ENCODE assay signal across 16 cellular contexts in the genomic region with DNA sequence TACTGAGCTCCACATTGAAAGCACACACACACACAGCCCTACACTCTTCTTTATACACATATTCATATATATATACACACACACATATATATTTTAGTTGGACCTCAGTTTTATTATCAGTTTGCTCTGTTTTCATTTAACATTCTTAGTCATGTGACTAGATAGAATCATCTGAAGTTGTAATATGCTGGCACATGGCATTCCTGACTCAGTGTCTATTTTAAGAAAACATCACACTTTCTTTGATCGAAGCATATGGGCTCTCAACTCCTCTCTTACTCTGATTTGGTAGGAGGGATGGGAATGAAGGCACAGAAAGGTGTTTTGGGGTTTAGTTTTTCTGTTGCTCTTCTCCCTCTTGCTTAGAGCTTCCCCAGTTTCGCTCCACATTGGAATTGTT. TPM values are rescaled to one million over a fixed set of nuclear protein-coding genes. Genes with fewer than 3 reads are reported as not detected.
A peak's percentile ranks its signal among the peaks of the same experiment; 100 is the strongest.
DNase-seq lines count a peak whose midpoint lies in the region; ATAC-seq and TF ChIP-seq lines count a peak whose summit lies in the region.
"Had no signal": no experiment of that assay in that cellular context is flagged by ENCODE, and none has a peak within 500 bp of the region (broad histone marks: within the 10 kb centered on the region; RNA-seq: fewer than 3 reads in every experiment).

No MANE protein-coding gene starts in this region.

- no peaks in the 10 kb centered on the region for H3K9me3 ChIP-seq in body of pancreas
- H3K9me3 ChIP-seq in right lobe of liver, result no peaks in the 10 kb centered on the region
- no peaks in the 10 kb centered on the region for H3K9me3 ChIP-seq in thoracic aorta

- H3K36me3 ChIP-seq in body of pancreas (replicated peaks in 1 of 2; ENCODE audit: insufficient read depth in 1 of 2, low read depth in 2 of 2) (no peaks in the 10 kb centered on the region), right lobe of liver (no peaks in the 10 kb centered on the region), thoracic aorta (no peaks in the 10 kb centered on the region)

- TF ChIP-seq CTCF in body of pancreas (IDR thresholded peaks at IDR 0.05), result no peak
- no peak for TF ChIP-seq CTCF in right lobe of liver (IDR thresholded peaks at IDR 0.05)
- TF ChIP-seq CTCF in thoracic aorta (IDR thresholded peaks at IDR 0.05), result no peak

- no peak for ATAC-seq in body of pancreas
- no peak for ATAC-seq in right lobe of liver
- ATAC-seq in thoracic aorta (ENCODE audit: insufficient number of reproducible peaks, low FRiP score, low read depth), result no peak
- ATAC-seq in GM21723 (IDR thresholded peaks at IDR 0.05; ENCODE audit: unreplicated experiment), result no peak
- no peak for ATAC-seq in GM21447 (IDR thresholded peaks at IDR 0.05; ENCODE audit: unreplicated experiment)
- ATAC-seq: activated T-cell treated with anti-CD3 and anti-CD28 coated beads, Interleukin-2, amount 50 U/mL, for 4 hours had no signal

- WGBS in body of pancreas, 2 donors, result 66 to 68% methylated on average over 2 of the region's 2 CpGs
- 72% methylated on average over 2 of the region's 2 CpGs for WGBS in right lobe of liver (ENCODE audit: insufficient coverage, low coverage, low lambda C conversion rate, missing lambda C conversion rate)

- H3K27me3 ChIP-seq in body of pancreas (no peaks in the 10 kb centered on the region), right lobe of liver (no peaks in the 10 kb centered on the region), thoracic aorta (replicated peaks; ENCODE audit: insufficient read depth) (no peaks in the 10 kb centered on the region)

- TF ChIP-seq POLR2A in body of pancreas (IDR thresholded peaks at IDR 0.05), result no peak
- no peak for TF ChIP-seq POLR2A in right lobe of liver (IDR thresholded peaks at IDR 0.05)

- peaks cover 89% of the 10 kb centered on the region for H3K4me1 ChIP-seq in body of pancreas
- H3K4me1 ChIP-seq in right lobe of liver, result peaks cover 0 to 39% (median 15%) of the 10 kb centered on the region in 4 donors
- H3K4me1 ChIP-seq in thoracic aorta (ENCODE audit: control insufficient read depth in 1 of 2, low read depth in 2 of 2), result peaks cover 44 to 77% of the 10 kb centered on the region in 2 donors

- intact Hi-C loops in body of pancreas (cut with DNase I), result loop anchor here (10.0 kb wide), 1 partner anchor 52 kb away; no protein-coding TSS in a partner anchor
- intact Hi-C loops in right lobe of liver (cut with DNase I), result no loop called here

- H3K27ac ChIP-seq in body of pancreas (peak overlapping the region in 3 of 4 donors; percentile 37 to 66 (median 62)), right lobe of liver (peak overlapping the region in 2 of 3 donors; percentile 74 to 88), thoracic aorta (peak overlapping the region; percentile 63 to 71)

- H3K4me3 ChIP-seq in body of pancreas, result no peak overlapping the region
- H3K4me3 ChIP-seq in right lobe of liver, result no peak overlapping the region
- H3K4me3 ChIP-seq in thoracic aorta, result no peak overlapping the region
- H3K4me3 ChIP-seq: coronary artery had no signal

- peak; percentile 8 for DNase-seq in NCI-H446 treated with DMSO at 0.1 percent for 48 hours (lab: John Stamatoyannopoulos, UW)
- DNase-seq in NCI-H446 (lab: John Stamatoyannopoulos, UW), result no peak
- DNase-seq in body of pancreas, result no peak
- no peak for DNase-seq in right lobe of liver
- DNase-seq in thoracic aorta (ENCODE audit: low spot score), result no peak
- no peak for DNase-seq in epidermal melanocyte (ENCODE audit: insufficient read length, low spot score)
- DNase-seq: 8988T; activated CD4-positive, alpha-beta T cell treated with anti-CD3 and anti-CD28 coated beads for 4 hours; activated T-cell treated with anti-CD3 and anti-CD28 coated beads, Interleukin-2, amount 50 U/mL, for 4 hours; immature natural killer cell; NCI-H1436 treated with DMSO at 0.1 percent for 48 hours; NCI-H345; stimulated activated CD4-positive, alpha-beta T cell treated with anti-CD3 and anti-CD28 coated beads, Interleukin-4, amount 100 ng/mL, for 1 hour had no signal

RNA-seq across cellular contexts. Expression of gene AMOTL1, which starts 24.8 kb away (rescaled TPM):
- total RNA-seq in body of pancreas (10 to 100 TPM; 20.4 to 21.5 TPM), right lobe of liver (10 to 100 TPM in 4 of 6 experiments, 1 to 10 TPM in 2; 7.4 to 43.8 (median 17.3) TPM), thoracic aorta (10 to 100 TPM; 64.2 to 89.5 TPM)
